ENCODE assay signal across 18 cellular contexts in genomic region chr3:18717588-18717987, GRCh38.
DNase-seq lines count a peak whose midpoint lies in the region; ATAC-seq and TF ChIP-seq lines count a peak whose summit lies in the region.
"Had no signal": no experiment of that assay in that cellular context is flagged by ENCODE, and none has a peak within 500 bp of the region (broad histone marks: within the 10 kb centered on the region; RNA-seq: fewer than 3 reads in every experiment).

No MANE protein-coding gene starts in this region.

- no peaks in the 10 kb centered on the region for H3K27me3 Mint-ChIP-seq in activated T-cell treated with anti-CD3 and anti-CD28 coated beads, Interleukin-2, amount 50 U/mL, for 24 hours
- no peaks in the 10 kb centered on the region for H3K27me3 Mint-ChIP-seq in stimulated activated naive B cell treated with anti-CD40 and anti-IgM and Interleukin-4, amounts not matched to agents 10 μg/mL and 1 μg/mL and 100 μg/mL, for 72 hours

- intact Hi-C loops in posterior cingulate gyrus (cut with DNase I) (no loop called here), tibial artery (cut with DNase I; ENCODE audit: low total_unique reads) (no loop called here)

- peak overlapping the region; percentile 32 for H3K4me3 Mint-ChIP-seq in activated T-cell treated with anti-CD3 and anti-CD28 coated beads, Interleukin-2, amount 50 U/mL, for 24 hours
- H3K4me3 Mint-ChIP-seq in stimulated activated naive B cell treated with anti-CD40 and anti-IgM and Interleukin-4, amounts not matched to agents 10 μg/mL and 1 μg/mL and 100 μg/mL, for 72 hours, result peak overlapping the region; percentile 4 to 39

- TF ChIP-seq CTCF in tibial artery (IDR thresholded peaks at IDR 0.05), result no peak

- ATAC-seq in GM19463 (IDR thresholded peaks at IDR 0.05; ENCODE audit: unreplicated experiment), result peak; percentile 48
- no peak for ATAC-seq in activated naive CD4-positive, alpha-beta T cell treated with anti-CD3 and anti-CD28 coated beads, Interleukin-2, amount 50 U/mL, for 72 hours
- peak; percentile 70 to 79 for ATAC-seq in stimulated activated naive B cell treated with anti-CD40 and anti-IgM and Interleukin-4, amounts not matched to agents 10 μg/mL and 1 μg/mL and 100 μg/mL, for 72 hours (replicated peaks)

- H3K4me3 ChIP-seq in tibial artery, result no peak overlapping the region

- DNase-seq in activated T-cell treated with anti-CD3 and anti-CD28 coated beads, Interleukin-2, amount 50 U/mL, for 24 hours, result no peak
- no peak for DNase-seq in activated T-cell treated with anti-CD3 and anti-CD28 coated beads, Interleukin-2, amount 50 U/mL, for 48 hours
- no peak for DNase-seq in activated naive CD4-positive, alpha-beta T cell treated with anti-CD3 and anti-CD28 coated beads, Interleukin-2, amount 50 U/mL, for 72 hours (ENCODE audit: low spot score in 2 of 2)
- DNase-seq in stimulated activated naive B cell treated with anti-CD40 and anti-IgM and Interleukin-4, amounts not matched to agents 10 μg/mL and 1 μg/mL and 100 μg/mL, for 72 hours, result no peak
- no peak for DNase-seq in posterior cingulate gyrus
- DNase-seq in tibial artery, result no peak
- no peak for DNase-seq in stimulated activated CD4-positive, alpha-beta T cell treated with anti-CD3 and anti-CD28 coated beads, Interleukin-4, amount 100 ng/mL, for 4 hours
- DNase-seq: DND-41; GOT3; hippocampal formation; KG1; kidney; mesendoderm; NCI-H2081; NCI-H524; SHP77; stimulated activated CD4-positive, alpha-beta T cell treated with anti-CD3 and anti-CD28 coated beads, Interleukin-15, amount 100 ng/mL, for 24 hours had no signal

- no peaks in the 10 kb centered on the region for H3K27me3 ChIP-seq in tibial artery

- H3K4me1 ChIP-seq in tibial artery, result peaks cover 0 to 4% (median 0%) of the 10 kb centered on the region in 4 donors

- no peaks in the 10 kb centered on the region for H3K36me3 ChIP-seq in tibial artery

- H3K4me1 Mint-ChIP-seq in activated T-cell treated with anti-CD3 and anti-CD28 coated beads, Interleukin-2, amount 50 U/mL, for 24 hours (ENCODE audit: low read depth), result peaks cover 74% of the 10 kb centered on the region
- peaks cover 18 to 26% of the 10 kb centered on the region in 2 donors for H3K4me1 Mint-ChIP-seq in stimulated activated naive B cell treated with anti-CD40 and anti-IgM and Interleukin-4, amounts not matched to agents 10 μg/mL and 1 μg/mL and 100 μg/mL, for 72 hours

- H3K9me3 Mint-ChIP-seq in activated T-cell treated with anti-CD3 and anti-CD28 coated beads, Interleukin-2, amount 50 U/mL, for 24 hours, result peaks cover 32% of the 10 kb centered on the region
- peaks cover 24 to 28% of the 10 kb centered on the region in 2 donors for H3K9me3 Mint-ChIP-seq in activated naive CD4-positive, alpha-beta T cell treated with anti-CD3 and anti-CD28 coated beads, Interleukin-2, amount 50 U/mL, for 72 hours
- peaks cover 2 to 4% of the 10 kb centered on the region in 2 donors for H3K9me3 Mint-ChIP-seq in stimulated activated naive B cell treated with anti-CD40 and anti-IgM and Interleukin-4, amounts not matched to agents 10 μg/mL and 1 μg/mL and 100 μg/mL, for 72 hours

- H3K27ac ChIP-seq in tibial artery, result no peak overlapping the region

- peak overlapping the region; percentile 91 for H3K27ac Mint-ChIP-seq in activated T-cell treated with anti-CD3 and anti-CD28 coated beads, Interleukin-2, amount 50 U/mL, for 24 hours
- peak overlapping the region; percentile 96 to 99 for H3K27ac Mint-ChIP-seq in activated naive CD4-positive, alpha-beta T cell treated with anti-CD3 and anti-CD28 coated beads, Interleukin-2, amount 50 U/mL, for 72 hours
- H3K27ac Mint-ChIP-seq in stimulated activated naive B cell treated with anti-CD40 and anti-IgM and Interleukin-4, amounts not matched to agents 10 μg/mL and 1 μg/mL and 100 μg/mL, for 72 hours, result peak overlapping the region; percentile 81

- no peaks in the 10 kb centered on the region for H3K9me3 ChIP-seq in tibial artery

- H3K36me3 Mint-ChIP-seq in activated T-cell treated with anti-CD3 and anti-CD28 coated beads, Interleukin-2, amount 50 U/mL, for 24 hours (ENCODE audit: low read depth), result peaks cover 58% of the 10 kb centered on the region
- peaks cover 33 to 58% of the 10 kb centered on the region in 2 donors for H3K36me3 Mint-ChIP-seq in activated naive CD4-positive, alpha-beta T cell treated with anti-CD3 and anti-CD28 coated beads, Interleukin-2, amount 50 U/mL, for 72 hours
- H3K36me3 Mint-ChIP-seq in stimulated activated naive B cell treated with anti-CD40 and anti-IgM and Interleukin-4, amounts not matched to agents 10 μg/mL and 1 μg/mL and 100 μg/mL, for 72 hours, result peaks cover 0 to 5% of the 10 kb centered on the region in 2 donors

Comparison
In these comparisons a context has a peak if more than half of its experiments do, and no peak if none do; other contexts are left out.
1. ATAC-seq: peak in GM19463 (single experiment) and stimulated activated naive B cell treated with anti-CD40 and anti-IgM and Interleukin-4, amounts not matched to agents 10 μg/mL and 1 μg/mL and 100 μg/mL, for 72 hours (2 of 2); none in activated naive CD4-positive, alpha-beta T cell treated with anti-CD3 and anti-CD28 coated beads, Interleukin-2, amount 50 U/mL, for 72 hours (0 of 2).
2. Peak in every context shown above with its lines, with median percentiles within 50 percentile points of each other: H3K27ac Mint-ChIP-seq.